In the genomic region with DNA sequence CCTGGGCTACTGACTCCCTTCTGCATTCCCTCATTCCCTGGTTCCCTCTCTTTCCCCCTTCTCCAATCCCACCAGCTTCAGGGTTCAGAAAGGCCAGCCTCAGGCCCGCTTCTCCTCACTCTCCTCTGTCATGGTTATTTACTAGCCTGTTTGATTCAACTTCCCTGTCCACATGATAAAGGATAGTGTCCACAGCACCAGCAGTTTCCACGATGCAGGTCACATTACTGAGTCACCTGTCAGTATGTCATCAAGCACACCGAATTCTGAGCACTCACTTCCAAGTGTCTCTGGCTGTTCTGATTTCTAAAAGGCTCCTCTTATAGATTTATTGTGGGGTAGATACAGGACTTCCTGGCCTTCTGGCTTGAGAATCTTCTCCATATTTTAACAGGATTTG, we compare ENCODE assay signal across 28 cellular contexts.
"Had no signal": no experiment of that assay in that cellular context is flagged by ENCODE, and none has a peak within 500 bp of the region (broad histone marks: within the 10 kb centered on the region; RNA-seq: fewer than 3 reads in every experiment).

No MANE protein-coding gene starts in this region.

- H3K4me1 Mint-ChIP-seq: activated CD4-positive, alpha-beta T cell treated with anti-CD3 and anti-CD28 coated beads, Interleukin-2, amount 10 ng/mL, durations not matched to agents 24 days and 14 days; activated naive CD8-positive, alpha-beta T cell treated with anti-CD3 and anti-CD28 coated beads, Interleukin-2, amount 50 U/mL, for 24 hours; immature natural killer cell; nephron progenitor cell had no signal

- H3K4me1 ChIP-seq: gastrocnemius medialis, sigmoid colon had no signal

- H3K27me3 ChIP-seq: gastrocnemius medialis, neutrophil, ovary, sigmoid colon, suprapubic skin, tibial artery had no signal

- DNase-seq: activated CD4-positive, alpha-beta memory T cell treated with anti-CD3 and anti-CD28 coated beads for 36 hours; activated CD4-positive, alpha-beta T cell treated with anti-CD3 and anti-CD28 coated beads, Interleukin-2, amount 10 ng/mL, durations not matched to agents 24 days and 14 days; activated CD4-positive, CD25-positive, alpha-beta regulatory T cell treated with anti-CD3 and anti-CD28 coated beads, Interleukin-2, amount 50 U/mL, for 72 hours; activated CD8-positive, alpha-beta memory T cell treated with anti-CD3 and anti-CD28 coated beads, Interleukin-2, amount 50 U/mL, for 4 hours; activated gamma-delta T cell; activated naive CD4-positive, alpha-beta T cell treated with anti-CD3 and anti-CD28 coated beads, Interleukin-2, amount 50 U/mL, for 16 hours; activated naive CD8-positive, alpha-beta T cell treated with anti-CD3 and anti-CD28 coated beads, Interleukin-2, amount 50 U/mL, for 24 hours; activated T-cell treated with anti-CD3 and anti-CD28 coated beads, Interleukin-2, amount 50 U/mL, for 24 hours; amygdala; central memory CD4-positive, alpha-beta T cell; gastrocnemius medialis; glutamatergic neuron; hypothalamus; immature natural killer cell; naive B cell; nephron progenitor cell; ovary; sigmoid colon; stimulated activated CD4-positive, alpha-beta T cell treated with anti-CD3 and anti-CD28 coated beads, Interleukin-15, amount 100 ng/mL, for 24 hours; stimulated activated naive CD4-positive, alpha-beta T cell; T-helper 2 cell; tibial artery had no signal

- H3K27me3 Mint-ChIP-seq: activated CD4-positive, alpha-beta memory T cell treated with anti-CD3 and anti-CD28 coated beads for 36 hours; activated naive CD8-positive, alpha-beta T cell treated with anti-CD3 and anti-CD28 coated beads, Interleukin-2, amount 50 U/mL, for 24 hours; activated T-cell treated with anti-CD3 and anti-CD28 coated beads, Interleukin-2, amount 50 U/mL, for 24 hours had no signal

- ATAC-seq: gastrocnemius medialis had no signal

- H3K36me3 ChIP-seq: gastrocnemius medialis, neutrophil, ovary, sigmoid colon, suprapubic skin, tibial artery had no signal

- H3K4me3 ChIP-seq: gastrocnemius medialis, lung, ovary, sigmoid colon, suprapubic skin, tibial artery had no signal

- H3K27ac ChIP-seq: gastrocnemius medialis, neutrophil, ovary, sigmoid colon, suprapubic skin, tibial artery had no signal

- H3K36me3 Mint-ChIP-seq: activated CD4-positive, alpha-beta memory T cell treated with anti-CD3 and anti-CD28 coated beads for 36 hours; naive B cell had no signal

- H3K9me3 ChIP-seq: gastrocnemius medialis, neutrophil, ovary, sigmoid colon, suprapubic skin, tibial artery had no signal

- FAIRE-seq: small intestine had no signal

- H3K4me3 Mint-ChIP-seq: activated CD4-positive, alpha-beta memory T cell treated with anti-CD3 and anti-CD28 coated beads for 36 hours; activated CD4-positive, alpha-beta T cell treated with anti-CD3 and anti-CD28 coated beads, Interleukin-2, amount 10 ng/mL, durations not matched to agents 24 days and 14 days; activated naive CD8-positive, alpha-beta T cell treated with anti-CD3 and anti-CD28 coated beads, Interleukin-2, amount 50 U/mL, for 24 hours; activated T-cell treated with anti-CD3 and anti-CD28 coated beads, Interleukin-2, amount 50 U/mL, for 24 hours; dendritic cell treated with granulocyte-macrophage colony-stimulating factor and Interleukin-4, amounts not matched to agents 40 ng/mL and 50 ng/mL, for 4 days; immature natural killer cell; naive B cell; nephron progenitor cell had no signal

- H3K9me3 Mint-ChIP-seq: activated CD4-positive, alpha-beta memory T cell treated with anti-CD3 and anti-CD28 coated beads for 36 hours; activated CD4-positive, alpha-beta T cell treated with anti-CD3 and anti-CD28 coated beads, Interleukin-2, amount 10 ng/mL, durations not matched to agents 24 days and 14 days; activated naive CD8-positive, alpha-beta T cell treated with anti-CD3 and anti-CD28 coated beads, Interleukin-2, amount 50 U/mL, for 24 hours; activated T-cell treated with anti-CD3 and anti-CD28 coated beads, Interleukin-2, amount 50 U/mL, for 24 hours; dendritic cell treated with granulocyte-macrophage colony-stimulating factor and Interleukin-4, amounts not matched to agents 40 ng/mL and 50 ng/mL, for 4 days; immature natural killer cell; nephron progenitor cell had no signal

- H3K27ac Mint-ChIP-seq: activated CD4-positive, alpha-beta memory T cell treated with anti-CD3 and anti-CD28 coated beads for 36 hours; activated CD4-positive, alpha-beta T cell treated with anti-CD3 and anti-CD28 coated beads, Interleukin-2, amount 10 ng/mL, durations not matched to agents 24 days and 14 days; activated naive CD8-positive, alpha-beta T cell treated with anti-CD3 and anti-CD28 coated beads, Interleukin-2, amount 50 U/mL, for 24 hours; activated T-cell treated with anti-CD3 and anti-CD28 coated beads, Interleukin-2, amount 50 U/mL, for 24 hours; dendritic cell treated with granulocyte-macrophage colony-stimulating factor and Interleukin-4, amounts not matched to agents 40 ng/mL and 50 ng/mL, for 4 days; immature natural killer cell; naive B cell; nephron progenitor cell; progenitor cell of endocrine pancreas had no signal
